In the genomic region with DNA sequence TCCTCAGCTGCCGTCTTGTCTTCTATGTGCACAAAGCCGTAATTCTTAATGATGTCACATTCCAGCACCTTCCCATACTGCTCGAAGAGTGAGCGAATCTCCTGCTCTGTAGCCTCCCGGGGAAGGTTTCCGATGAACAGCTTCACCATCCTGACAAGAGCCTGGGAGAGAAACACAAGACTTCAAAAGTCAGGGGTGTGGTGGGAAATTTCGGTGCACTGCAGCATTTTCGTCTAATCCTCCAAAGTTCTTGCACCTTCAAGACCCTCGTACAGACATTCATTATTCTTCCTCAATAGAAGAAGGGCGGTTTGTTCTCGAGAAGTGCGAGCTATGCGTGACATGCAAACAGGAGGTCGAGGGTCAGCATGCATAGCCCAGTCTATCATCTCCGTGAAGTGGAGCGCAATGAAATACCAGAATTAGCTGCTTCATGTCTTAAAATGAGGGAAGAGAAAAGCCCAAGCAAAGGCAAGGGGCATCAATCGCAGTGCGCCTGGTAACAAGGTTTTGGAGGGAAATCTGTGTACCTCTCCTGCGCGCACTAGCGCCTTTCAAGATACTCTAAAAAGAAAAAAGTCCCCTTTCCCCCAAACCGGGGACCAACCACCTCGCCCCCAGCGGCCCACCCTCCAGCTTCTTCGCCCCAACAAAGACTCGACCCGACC, we compare ENCODE assay signal across 8 cellular contexts. TPM values are rescaled to one million over a fixed set of nuclear protein-coding genes. Genes with fewer than 3 reads are reported as not detected.
DNase-seq lines count a peak whose midpoint lies in the region; ATAC-seq and TF ChIP-seq lines count a peak whose summit lies in the region.

No MANE protein-coding gene starts in this region.

- H3K4me1 ChIP-seq in iPS-15b (ENCODE audit: control insufficient read depth, insufficient read depth, low read length) = peaks cover 13% of the 10 kb centered on the region

- intact Hi-C loops in activated CD8-positive, alpha-beta T cell treated with anti-CD3 and anti-CD28 coated beads for 36 hours (cut with micrococcal nuclease) = loop anchor here (5.0 to 10.0 kb wide), 5 partner anchors 40 to 272 kb away; a partner anchor contains a TSS

- peak overlapping the region; percentile 38 for H3K9ac ChIP-seq in iPS-15b (ENCODE audit: low read depth, low read length)

- no peak for ATAC-seq in activated CD8-positive, alpha-beta T cell treated with anti-CD3 and anti-CD28 coated beads for 36 hours
- no peak for ATAC-seq in stimulated activated naive B cell treated with anti-CD40 and anti-IgM and Interleukin-4, amounts not matched to agents 10 μg/mL and 1 μg/mL and 100 μg/mL, for 72 hours (replicated peaks)
- ATAC-seq in HG02610 (IDR thresholded peaks at IDR 0.05; ENCODE audit: unreplicated experiment) (no peak), HG02678 (IDR thresholded peaks at IDR 0.05; ENCODE audit: unreplicated experiment) (no peak)

- no peaks in the 10 kb centered on the region for H3K36me3 ChIP-seq in iPS-15b (ENCODE audit: control insufficient read depth, insufficient read depth, low read length)

- no peaks in the 10 kb centered on the region for H3K9me3 ChIP-seq in iPS-15b (ENCODE audit: control insufficient read depth, insufficient read depth, low read length)

- H3K27me3 Mint-ChIP-seq in activated CD8-positive, alpha-beta T cell treated with anti-CD3 and anti-CD28 coated beads for 36 hours = no peaks in the 10 kb centered on the region
- H3K27me3 Mint-ChIP-seq in stimulated activated naive B cell treated with anti-CD40 and anti-IgM and Interleukin-4, amounts not matched to agents 10 μg/mL and 1 μg/mL and 100 μg/mL, for 72 hours = no peaks in the 10 kb centered on the region

- no peak for TF ChIP-seq CTCF in activated CD8-positive, alpha-beta T cell treated with anti-CD3 and anti-CD28 coated beads for 36 hours (IDR thresholded peaks at IDR 0.05)

- CTCF ChIA-PET in activated CD8-positive, alpha-beta T cell treated with anti-CD3 and anti-CD28 coated beads for 36 hours (lab: Charles Lee) = interaction anchor here (0.6 to 5.4 kb wide), 25 partner anchors 9 to 269 kb away, joined by 3 to 77 read pairs (median 12); a partner anchor contains a TSS

- H3K27ac Mint-ChIP-seq in activated CD8-positive, alpha-beta T cell treated with anti-CD3 and anti-CD28 coated beads for 36 hours = peak overlapping the region; percentile 97
- peak overlapping the region; percentile 98 for H3K27ac Mint-ChIP-seq in stimulated activated naive B cell treated with anti-CD40 and anti-IgM and Interleukin-4, amounts not matched to agents 10 μg/mL and 1 μg/mL and 100 μg/mL, for 72 hours

- H3K36me3 Mint-ChIP-seq in activated CD8-positive, alpha-beta T cell treated with anti-CD3 and anti-CD28 coated beads for 36 hours (ENCODE audit: low read depth) = peaks cover 22% of the 10 kb centered on the region
- peaks cover 9 to 22% of the 10 kb centered on the region in 2 donors for H3K36me3 Mint-ChIP-seq in stimulated activated naive B cell treated with anti-CD40 and anti-IgM and Interleukin-4, amounts not matched to agents 10 μg/mL and 1 μg/mL and 100 μg/mL, for 72 hours

- H3K9me3 Mint-ChIP-seq in activated CD8-positive, alpha-beta T cell treated with anti-CD3 and anti-CD28 coated beads for 36 hours = no peaks in the 10 kb centered on the region
- no peaks in the 10 kb centered on the region for H3K9me3 Mint-ChIP-seq in stimulated activated naive B cell treated with anti-CD40 and anti-IgM and Interleukin-4, amounts not matched to agents 10 μg/mL and 1 μg/mL and 100 μg/mL, for 72 hours

- H3K4me1 Mint-ChIP-seq in activated CD8-positive, alpha-beta T cell treated with anti-CD3 and anti-CD28 coated beads for 36 hours (ENCODE audit: low read depth) = peaks cover 31% of the 10 kb centered on the region
- H3K4me1 Mint-ChIP-seq in stimulated activated naive B cell treated with anti-CD40 and anti-IgM and Interleukin-4, amounts not matched to agents 10 μg/mL and 1 μg/mL and 100 μg/mL, for 72 hours = peaks cover 17 to 37% of the 10 kb centered on the region in 2 donors

- DNase-seq in NCI-H2227 (lab: John Stamatoyannopoulos, UW; ENCODE audit: unreplicated experiment) (peak; percentile 57), NCI-H2227 treated with DMSO at 0.1 percent for 48 hours (lab: John Stamatoyannopoulos, UW) (no peak), NCI-H2171 (lab: John Stamatoyannopoulos, UW) (no peak)
- no peak for DNase-seq in activated CD8-positive, alpha-beta T cell treated with anti-CD3 and anti-CD28 coated beads for 36 hours
- no peak for DNase-seq in stimulated activated naive B cell treated with anti-CD40 and anti-IgM and Interleukin-4, amounts not matched to agents 10 μg/mL and 1 μg/mL and 100 μg/mL, for 72 hours

- H3K27me3 ChIP-seq in iPS-15b (ENCODE audit: control insufficient read depth, insufficient read depth, low read length) = no peaks in the 10 kb centered on the region

- H3K4me3 ChIP-seq in iPS-15b (ENCODE audit: low read depth, low read length) = peak overlapping the region; percentile 82

- POLR2A ChIA-PET in activated CD8-positive, alpha-beta T cell treated with anti-CD3 and anti-CD28 coated beads for 36 hours (lab: Charles Lee) = interaction anchor here (0.6 to 3.1 kb wide), 18 partner anchors 9 to 315 kb away, joined by 3 to 26 read pairs (median 6); a partner anchor contains a TSS

- H3K4me3 Mint-ChIP-seq in activated CD8-positive, alpha-beta T cell treated with anti-CD3 and anti-CD28 coated beads for 36 hours = peak overlapping the region; percentile 88
- peak overlapping the region; percentile 88 to 95 for H3K4me3 Mint-ChIP-seq in stimulated activated naive B cell treated with anti-CD40 and anti-IgM and Interleukin-4, amounts not matched to agents 10 μg/mL and 1 μg/mL and 100 μg/mL, for 72 hours

RNA-seq across cellular contexts. Expression of a gene that starts 0.6 kb away (rescaled TPM):
- total RNA-seq in activated CD8-positive, alpha-beta T cell treated with anti-CD3 and anti-CD28 coated beads for 36 hours = 10 to 100 TPM; 10.7 to 13.1 TPM

RNA-seq across cellular contexts. Expression of a gene that starts 38.6 kb away (rescaled TPM):
- total RNA-seq in activated CD8-positive, alpha-beta T cell treated with anti-CD3 and anti-CD28 coated beads for 36 hours = 100 to 1,000 TPM; 108 to 114 TPM

RNA-seq across cellular contexts. Expression of a gene that starts 52.0 kb away (rescaled TPM):
- total RNA-seq in activated CD8-positive, alpha-beta T cell treated with anti-CD3 and anti-CD28 coated beads for 36 hours = 1 to 10 TPM; 1.4 to 1.8 TPM
